ENCODE assay signal across 8 cellular contexts in the genomic region with DNA sequence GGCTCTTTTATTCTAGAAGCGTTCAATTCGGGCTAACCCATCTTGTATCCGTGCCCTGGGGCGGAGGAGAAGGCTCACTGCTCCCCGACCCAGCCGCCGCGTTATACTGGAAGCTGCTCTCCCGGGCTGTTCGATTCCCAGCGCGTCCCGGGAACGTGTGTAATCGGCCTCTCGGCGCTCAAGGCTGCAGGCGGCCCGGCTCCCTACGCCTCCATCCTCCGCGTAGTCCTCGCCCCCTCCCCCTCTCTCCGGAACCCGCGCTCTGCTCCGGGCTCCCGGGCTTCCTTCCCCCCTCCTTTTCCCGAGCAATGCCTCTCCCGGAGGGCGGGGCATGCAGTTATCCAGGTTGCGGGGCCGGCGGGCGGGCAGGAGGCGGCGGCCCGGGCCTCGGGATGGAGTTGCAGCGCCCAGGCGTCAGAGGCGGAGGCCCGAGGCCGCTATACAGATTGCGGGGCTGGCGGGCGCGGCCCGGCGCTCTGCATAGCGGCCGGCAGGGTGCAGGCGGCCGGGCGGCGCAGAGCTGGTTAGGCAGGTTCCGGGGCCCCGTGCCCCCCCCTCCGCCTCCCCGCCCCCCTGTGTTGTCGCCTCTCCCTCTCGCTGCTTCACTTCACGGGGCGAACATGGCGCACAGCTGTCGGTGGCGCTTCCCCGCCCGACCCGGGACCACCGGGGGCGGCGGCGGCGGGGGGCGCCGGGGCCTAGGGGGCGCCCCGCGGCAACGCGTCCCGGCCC. TPM values are rescaled to one million over a fixed set of nuclear protein-coding genes. Genes with fewer than 3 reads are reported as not detected.
DNase-seq lines count a peak whose midpoint lies in the region; ATAC-seq and TF ChIP-seq lines count a peak whose summit lies in the region.

A gene (plus strand): TSS at position 600 of the 732 bp plus-strand sequence. CDS start 21 bp downstream, at position 621.

- TF ChIP-seq CTCF in colonic mucosa (IDR thresholded peaks at IDR 0.05), result no peak

- DNase-seq in Ammon's horn (ENCODE audit: low spot score), result peak; percentile 95
- peak; percentile 100 for DNase-seq in NCI-H526 (lab: John Stamatoyannopoulos, UW)
- DNase-seq in activated CD4-positive, alpha-beta T cell treated with anti-CD3 and anti-CD28 coated beads for 48 hours, result peak; percentile 95
- DNase-seq in colonic mucosa, result peak; percentile 98
- peak; percentile 97 to 98 for DNase-seq in left colon
- peak; percentile 90 to 95 for DNase-seq in stimulated activated CD4-positive, alpha-beta T cell treated with anti-CD3 and anti-CD28 coated beads, Interleukin-1b, Interleukin-23, amount 100 ng/mL, for 4 hours (ENCODE audit: low read depth in 2 of 2)

- no peaks in the 10 kb centered on the region for H3K27me3 ChIP-seq in colonic mucosa

- no peaks in the 10 kb centered on the region for H3K4me1 ChIP-seq in colonic mucosa

- ATAC-seq in GM19324 (IDR thresholded peaks at IDR 0.05; ENCODE audit: low FRiP score, unreplicated experiment) (peak; percentile 72), HG03460 (IDR thresholded peaks at IDR 0.05; ENCODE audit: unreplicated experiment) (peak; percentile 38), left colon (peak; percentile 81)

- intact Hi-C loops in colonic mucosa (cut with DNase I) (loop anchor here (5.0 kb wide), 1 partner anchor 34 kb away; a partner anchor contains a TSS), left colon (cut with DNase I, micrococcal nuclease) (no loop called here)

- H3K9ac ChIP-seq in colonic mucosa (ENCODE audit: low read depth in 2 of 2, low read length in 2 of 2), result peak within 1 kb of the TSS; percentile 91 to 98

- no peaks in the 10 kb centered on the region for H3K36me3 ChIP-seq in colonic mucosa

- H3K9me3 ChIP-seq in colonic mucosa, result no peaks in the 10 kb centered on the region

- peak within 1 kb of the TSS; percentile 91 for H3K27ac ChIP-seq in colonic mucosa

- peak within 1 kb of the TSS; percentile 95 for H3K4me3 ChIP-seq in colonic mucosa

RNA-seq across cellular contexts. Expression of the gene that starts here (rescaled TPM):
- total RNA-seq in colonic mucosa, result 10 to 100 TPM; 33.8 to 45.1 TPM
- total RNA-seq in left colon, result 10 to 100 TPM; 41.9 to 45.2 TPM

Comparison
In these comparisons a context has a peak if more than half of its experiments do, and no peak if none do; other contexts are left out.
1. Peak in every context shown above with its lines: DNase-seq, ATAC-seq, H3K4me3 ChIP-seq and H3K27ac ChIP-seq.